Comparison of ENCODE assay signal across 1 cellular context in genomic region chr2:120231974-120232635, GRCh38.
TF ChIP-seq lines count a peak whose summit lies in the region.

No MANE protein-coding gene starts in this region.

TF ChIP-seq in liver, 16 proteins besides CTCF, POLR2A, EP300 and RAD21 (continued from another document):
- no peak for TF ChIP-seq REST (IDR thresholded peaks at IDR 0.05)
- TF ChIP-seq TAF1 (conservative IDR thresholded peaks at IDR 0.05): no peak
- TF ChIP-seq HNF4G (IDR thresholded peaks at IDR 0.05): no peak
- TF ChIP-seq JUND (IDR thresholded peaks at IDR 0.05): no peak
- TF ChIP-seq RXRA (IDR thresholded peaks at IDR 0.05): no peak
- no peak for TF ChIP-seq FOXA1 (IDR thresholded peaks at IDR 0.05)
- no peak for TF ChIP-seq SP1 (IDR thresholded peaks at IDR 0.05)
- no peak for TF ChIP-seq HNF4A (conservative IDR thresholded peaks at IDR 0.05)
- no peak for TF ChIP-seq MAX (IDR thresholded peaks at IDR 0.05)
- no peak for TF ChIP-seq GABPA (IDR thresholded peaks at IDR 0.05 in 1 of 2, conservative IDR thresholded peaks at IDR 0.05 in 1 of 2)
